In the genomic region with DNA sequence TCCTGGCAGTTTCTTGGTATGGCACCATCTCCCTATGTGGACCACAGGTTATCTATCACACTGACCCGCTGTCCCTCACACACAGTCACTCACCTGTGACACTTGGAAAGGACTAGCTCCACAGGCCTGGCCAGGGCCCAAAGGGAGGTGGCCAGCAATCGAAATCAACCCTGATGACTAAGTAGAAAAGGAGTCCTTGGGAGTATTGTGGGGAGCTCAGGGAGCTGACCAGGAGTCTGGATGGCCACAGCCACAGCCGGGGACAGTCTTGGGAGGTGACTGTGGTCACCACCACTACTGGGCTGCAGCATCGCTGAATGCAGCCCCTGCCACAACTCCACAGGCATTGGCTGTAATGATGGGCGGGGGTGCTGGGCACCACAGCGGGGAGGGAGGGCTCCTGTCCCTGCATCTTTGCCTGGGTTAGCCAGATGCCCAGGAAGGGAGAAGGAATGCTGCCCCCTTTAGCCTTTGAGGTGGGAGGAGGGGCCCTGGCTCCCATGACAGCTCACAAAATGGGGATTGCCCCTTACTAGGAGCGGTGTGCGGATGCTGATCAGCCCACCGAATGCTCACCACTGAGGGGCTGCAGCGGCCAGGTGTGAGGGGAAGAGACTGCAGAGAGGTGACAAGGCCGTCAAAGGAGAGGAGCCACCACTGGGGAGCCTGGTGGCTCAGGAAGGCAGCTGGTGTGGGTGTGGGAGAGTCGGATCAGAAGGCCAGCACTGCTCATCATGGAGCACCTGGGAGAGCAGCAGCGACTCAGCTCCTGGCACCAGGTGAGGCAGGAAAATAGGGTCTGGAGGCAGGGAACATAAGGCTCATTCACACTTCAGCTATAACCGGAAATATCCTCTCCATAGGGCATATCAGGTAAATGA, we compare ENCODE assay signal across 9 cellular contexts.
DNase-seq lines count a peak whose midpoint lies in the region; ATAC-seq, FAIRE-seq and TF ChIP-seq lines count a peak whose summit lies in the region.
"Had no signal": no experiment of that assay in that cellular context is flagged by ENCODE, and none has a peak within 500 bp of the region (broad histone marks: within the 10 kb centered on the region; RNA-seq: fewer than 3 reads in every experiment).

No MANE protein-coding gene starts in this region.

- no peaks in the 10 kb centered on the region for H3K9me3 Mint-ChIP-seq in activated T-helper 2 cell treated with anti-CD3 and anti-CD28 coated beads, Interferon-gamma antibody, Interleukin-2, Interleukin-4, amounts not matched to agents 10 μg/mL and 5 μg/mL and 100 μg/mL, durations not matched to agents 14 hours and 24 hours and 36 hours
- H3K9me3 Mint-ChIP-seq in mesothelial cell of epicardium = no peaks in the 10 kb centered on the region

- H3K4me3 Mint-ChIP-seq in activated T-helper 2 cell treated with anti-CD3 and anti-CD28 coated beads, Interferon-gamma antibody, Interleukin-2, Interleukin-4, amounts not matched to agents 10 μg/mL and 5 μg/mL and 100 μg/mL, durations not matched to agents 14 hours and 24 hours and 36 hours (ENCODE audit: low read depth) = peak overlapping the region; percentile 57
- peak overlapping the region; percentile 72 for H3K4me3 Mint-ChIP-seq in mesothelial cell of epicardium

- DNase-seq in AG08396 (ENCODE audit: low spot score) (peak; percentile 81), GM10266 (ENCODE audit: extremely low spot score) (peak; percentile 18), mesothelial cell of epicardium (ENCODE audit: low spot score in 2 of 2, unreplicated experiment in 2 of 2) (no peak), GM12891 (ENCODE audit: insufficient read length, low spot score) (no peak), NCI-H1417 (lab: John Stamatoyannopoulos, UW) (no peak), NCI-H2171 (lab: John Stamatoyannopoulos, UW) (no peak)
- DNase-seq in activated T-helper 2 cell treated with anti-CD3 and anti-CD28 coated beads, Interferon-gamma antibody, Interleukin-2, Interleukin-4, amounts not matched to agents 10 μg/mL and 5 μg/mL and 100 μg/mL, durations not matched to agents 14 hours and 24 hours and 36 hours (ENCODE audit: low spot score) = no peak
- DNase-seq: NCI-H1436 had no signal

- no peak for ATAC-seq in GM21737 (IDR thresholded peaks at IDR 0.05; ENCODE audit: unreplicated experiment)

- TF ChIP-seq POLR2A in GM12891 (IDR thresholded peaks at IDR 0.05; ENCODE audit: low read depth, low read length) = no peak

- no peak overlapping the region for H3K27ac Mint-ChIP-seq in activated T-helper 2 cell treated with anti-CD3 and anti-CD28 coated beads, Interferon-gamma antibody, Interleukin-2, Interleukin-4, amounts not matched to agents 10 μg/mL and 5 μg/mL and 100 μg/mL, durations not matched to agents 14 hours and 24 hours and 36 hours
- no peak overlapping the region for H3K27ac Mint-ChIP-seq in mesothelial cell of epicardium

- peaks cover 8% of the 10 kb centered on the region for H3K27me3 Mint-ChIP-seq in activated T-helper 2 cell treated with anti-CD3 and anti-CD28 coated beads, Interferon-gamma antibody, Interleukin-2, Interleukin-4, amounts not matched to agents 10 μg/mL and 5 μg/mL and 100 μg/mL, durations not matched to agents 14 hours and 24 hours and 36 hours (ENCODE audit: low read depth)
- H3K27me3 Mint-ChIP-seq in mesothelial cell of epicardium (ENCODE audit: low read depth) = peaks cover 7% of the 10 kb centered on the region

- H3K4me1 Mint-ChIP-seq in activated T-helper 2 cell treated with anti-CD3 and anti-CD28 coated beads, Interferon-gamma antibody, Interleukin-2, Interleukin-4, amounts not matched to agents 10 μg/mL and 5 μg/mL and 100 μg/mL, durations not matched to agents 14 hours and 24 hours and 36 hours (ENCODE audit: low read depth) = peaks cover 41% of the 10 kb centered on the region
- peaks cover 28% of the 10 kb centered on the region for H3K4me1 Mint-ChIP-seq in mesothelial cell of epicardium

- no peak for TF ChIP-seq CTCF in GM10266 (IDR thresholded peaks at IDR 0.05; ENCODE audit: control insufficient read depth, insufficient read depth, low read depth, missing control alignments)
- no peak for TF ChIP-seq CTCF in mesothelial cell of epicardium (IDR thresholded peaks at IDR 0.05; ENCODE audit: unreplicated experiment)

- H3K36me3 Mint-ChIP-seq in activated T-helper 2 cell treated with anti-CD3 and anti-CD28 coated beads, Interferon-gamma antibody, Interleukin-2, Interleukin-4, amounts not matched to agents 10 μg/mL and 5 μg/mL and 100 μg/mL, durations not matched to agents 14 hours and 24 hours and 36 hours (ENCODE audit: low read depth) = no peaks in the 10 kb centered on the region
- no peaks in the 10 kb centered on the region for H3K36me3 Mint-ChIP-seq in mesothelial cell of epicardium

- FAIRE-seq in GM12891 (lab: Jason Lieb, UNC) = no peak

- intact Hi-C loops in activated T-helper 2 cell treated with anti-CD3 and anti-CD28 coated beads, Interferon-gamma antibody, Interleukin-2, Interleukin-4, amounts not matched to agents 10 μg/mL and 5 μg/mL and 100 μg/mL, durations not matched to agents 14 hours and 24 hours and 36 hours (cut with micrococcal nuclease) = loop anchor here (2.0 to 10.0 kb wide), 4 partner anchors 63 to 281 kb away; partner anchors contain the start of genes ACBD3 and PARP1

TF ChIP-seq in GM12891, 5 proteins besides CTCF, POLR2A, EP300 and RAD21:
- no peak for TF ChIP-seq TAF1 (IDR thresholded peaks at IDR 0.05; ENCODE audit: low read depth, low read length)
- no peak for TF ChIP-seq POLR2AphosphoS5 (IDR thresholded peaks at IDR 0.05; ENCODE audit: low read depth, low read length)
- TF ChIP-seq SPI1 (IDR thresholded peaks at IDR 0.05; ENCODE audit: low read depth, low read length) = no peak
- TF ChIP-seq POU2F2 (IDR thresholded peaks at IDR 0.05; ENCODE audit: low read depth, low read length) = no peak
- no peak for TF ChIP-seq PAX5 (IDR thresholded peaks at IDR 0.05; ENCODE audit: insufficient read depth, low read length, severe bottlenecking)

Comparison
In these comparisons a context has a peak if more than half of its experiments do, and no peak if none do; other contexts are left out.
1. DNase-seq: peak in AG08396 (single experiment) and GM10266 (single experiment); none in activated T-helper 2 cell treated with anti-CD3 and anti-CD28 coated beads, Interferon-gamma antibody, Interleukin-2, Interleukin-4, amounts not matched to agents 10 μg/mL and 5 μg/mL and 100 μg/mL, durations not matched to agents 14 hours and 24 hours and 36 hours (single experiment), mesothelial cell of epicardium (0 of 2), GM12891 (single experiment), NCI-H1417 (0 of 3) and NCI-H2171 (single experiment).